ENCODE assay signal across 8 cellular contexts in genomic region chr9:97124256-97124655, GRCh38.
"Had no signal": no experiment of that assay in that cellular context is flagged by ENCODE, and none has a peak within 500 bp of the region (broad histone marks: within the 10 kb centered on the region; RNA-seq: fewer than 3 reads in every experiment).

No MANE protein-coding gene starts in this region.

- H3K9ac ChIP-seq: GM23248 had no signal

- H3K4me3 Mint-ChIP-seq: HFFc6, IgD-negative memory B cell had no signal

- H3K9me3 ChIP-seq: HAP-1 had no signal

- H3K4me1 ChIP-seq: HAP-1 had no signal

- H3K36me3 ChIP-seq: HAP-1 had no signal

- H3K27ac Mint-ChIP-seq: HFFc6, IgD-negative memory B cell had no signal

- H3K4me1 Mint-ChIP-seq: IgD-negative memory B cell had no signal

- ATAC-seq: HCT116, HepG2 had no signal

- H2AFZ ChIP-seq: GM23248 had no signal

- H3K27ac ChIP-seq: GM23248, HL-60 had no signal

- H3K27me3 Mint-ChIP-seq: IgD-negative memory B cell had no signal

- H3K4me3 ChIP-seq: GM23248, HAP-1 had no signal

- DNase-seq: GM23248, HFFc6, KBM-7 had no signal
